ENCODE assay signal across 12 cellular contexts in the genomic region with DNA sequence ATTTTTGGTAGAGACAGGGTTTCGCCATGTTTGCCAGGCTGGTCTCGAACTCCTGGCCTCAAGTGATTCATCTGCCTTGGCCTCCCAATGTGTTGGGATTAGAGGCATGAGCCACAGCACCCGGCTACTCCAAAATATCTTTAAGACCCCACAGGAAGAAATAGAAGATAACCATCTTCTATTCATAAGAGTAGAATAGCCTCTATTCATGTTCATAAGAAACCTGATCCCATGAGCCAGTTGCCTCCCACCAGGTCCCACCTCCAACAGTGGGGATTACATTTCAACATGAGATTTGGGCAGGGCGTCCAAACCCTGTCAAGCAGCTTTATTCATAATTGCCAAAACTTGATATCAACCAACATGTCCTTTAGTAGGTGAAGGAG. TPM values are rescaled to one million over a fixed set of nuclear protein-coding genes. Genes with fewer than 3 reads are reported as not detected.
DNase-seq lines count a peak whose midpoint lies in the region; ATAC-seq, FAIRE-seq and TF ChIP-seq lines count a peak whose summit lies in the region.
"Had no signal": no experiment of that assay in that cellular context is flagged by ENCODE, and none has a peak within 500 bp of the region (broad histone marks: within the 10 kb centered on the region; RNA-seq: fewer than 3 reads in every experiment).

No MANE protein-coding gene starts in this region.

- ATAC-seq in HepG2 (no peak), right lobe of liver (no peak), Right ventricle myocardium inferior (no peak)

- in situ Hi-C loops in HepG2 (cut with HindIII; ENCODE audit: extremely low pct_ligation_motif_present, low pct_unique_long_range_greater_than_20kb) (loop anchor here (10.0 kb wide), 1 partner anchor 65 kb away; no protein-coding TSS in a partner anchor), SK-MEL-5 (cut with HindIII; ENCODE audit: low pct_unique_long_range_greater_than_20kb, low sequenced_read_pairs) (no loop called here)

- TF ChIP-seq EP300 in HepG2 (IDR thresholded peaks at IDR 0.05; ENCODE audit: low read depth in 2 of 2, low read length in 2 of 2) (no peak), HepG2 (CRISPR knock-in tag; IDR thresholded peaks at IDR 0.05; ENCODE audit: borderline replicate concordance) (no peak)

- H3K9ac ChIP-seq in HepG2 (ENCODE audit: insufficient read depth, low read depth, low read length), result no peak overlapping the region

- TF ChIP-seq CTCF in HepG2 (CRISPR knock-in tag; IDR thresholded peaks at IDR 0.05), result no peak
- TF ChIP-seq CTCF in right lobe of liver (IDR thresholded peaks at IDR 0.05), result no peak

- FAIRE-seq in HepG2 (lab: Jason Lieb, UNC), result no peak
- FAIRE-seq: D721Med had no signal

- H3K27me3 ChIP-seq in HepG2 (ENCODE audit: control insufficient read depth in 1 of 2, insufficient read depth in 2 of 2, low read length in 2 of 2) (peaks cover 0 to 4% of the 10 kb centered on the region in 2 experiments; a peak in 2 of 5 replicates), right lobe of liver (no peaks in the 10 kb centered on the region)
- H3K27me3 ChIP-seq: BE2C had no signal

- no peaks in the 10 kb centered on the region for H3K36me3 ChIP-seq in HepG2 (replicated peaks in 1 of 2; ENCODE audit: control insufficient read depth in 1 of 2, insufficient read depth in 2 of 2, low read length in 2 of 2)
- no peaks in the 10 kb centered on the region for H3K36me3 ChIP-seq in right lobe of liver
- H3K36me3 ChIP-seq: BE2C had no signal

- H3K9me3 ChIP-seq in HepG2 (ENCODE audit: low read length), result no peaks in the 10 kb centered on the region
- no peaks in the 10 kb centered on the region for H3K9me3 ChIP-seq in right lobe of liver
- H3K9me3 ChIP-seq: BE2C had no signal

- POLR2A ChIA-PET in HepG2 (lab: Yijun Ruan, JAX), result no interaction called here

- TF ChIP-seq POLR2A in HepG2 (IDR thresholded peaks at IDR 0.05; ENCODE audit: insufficient read depth in 1 of 2, low read depth in 2 of 2, low read length in 2 of 2), result no peak
- no peak for TF ChIP-seq POLR2A in right lobe of liver (IDR thresholded peaks at IDR 0.05)

- H3K4me3 ChIP-seq in HepG2 (replicated peaks in 1 of 3; ENCODE audit: insufficient read depth in 1 of 3, low read depth in 2 of 3, low read length in 3 of 3) (no peak overlapping the region), right lobe of liver (no peak overlapping the region)

- TF ChIP-seq RAD21 in HepG2 (CRISPR knock-in tag; IDR thresholded peaks at IDR 0.05), result no peak

- BruUV-seq in HepG2 (replicated peaks; lab: Mats Ljungman, UMichigan), result no TSS peak

- peaks cover 6% of the 10 kb centered on the region for H3K4me1 ChIP-seq in HepG2 (ENCODE audit: insufficient read depth, low read length)
- H3K4me1 ChIP-seq in right lobe of liver, result no peaks in the 10 kb centered on the region
- H3K4me1 ChIP-seq: BE2C had no signal

- H3K27ac ChIP-seq in HepG2 (ENCODE audit: extremely low read length, insufficient read depth, low read length), result no peak overlapping the region
- no peak overlapping the region for H3K27ac ChIP-seq in right lobe of liver
- H3K27ac ChIP-seq: C4-2B, HL-60 had no signal

- no peak for DNase-seq in HepG2 (ENCODE audit: low spot score)
- no peak for DNase-seq in right lobe of liver
- peak; percentile 35 for DNase-seq in HT1080 (ENCODE audit: low read depth)
- peak; percentile 63 for DNase-seq in SK-MEL-5 (ENCODE audit: low read depth, low spot score)
- no peak for DNase-seq in NOMO-1 treated with dmso at 0.1 percent for 144 hours (lab: John Stamatoyannopoulos, UW; ENCODE audit: unreplicated experiment)
- DNase-seq in Right ventricle myocardium inferior (ENCODE audit: missing footprints), result no peak
- no peak for DNase-seq in effector CD4-positive, alpha-beta T cell

- 30% methylated on average over 4 of the region's 4 CpGs for WGBS in HepG2 (ENCODE audit: low lambda C conversion rate)
- 40% methylated on average over 1 of the region's 4 CpGs for WGBS in right lobe of liver (ENCODE audit: insufficient coverage, low coverage, low lambda C conversion rate, missing lambda C conversion rate)

- CTCF ChIA-PET in HepG2 (lab: Yijun Ruan, JAX; ENCODE audit: low intra/inter-chr PET ratio, low total read pairs), result interaction anchor here (0.7 to 1.8 kb wide), 4 partner anchors 24 to 168 kb away, joined by 3 to 11 read pairs (median 6); a partner anchor contains a TSS

- intact Hi-C loops in HepG2 (cut with micrococcal nuclease; ENCODE audit: unreplicated experiment) (loop anchor here (1.0 to 5.0 kb wide), 2 partner anchors 58 to 169 kb away; a partner anchor contains a TSS), right lobe of liver (cut with DNase I) (loop anchor here in 1 of 2 donors (10.0 kb wide), 1 partner anchor 165 kb away; a partner anchor contains a TSS), Right ventricle myocardium inferior (cut with DNase I) (loop anchor here (5.0 to 10.0 kb wide), 2 partner anchors 55 to 168 kb away; a partner anchor contains a TSS)

- H2AFZ ChIP-seq in HepG2 (ENCODE audit: low read length), result no peak overlapping the region

- H3K79me2 ChIP-seq in HepG2 (ENCODE audit: insufficient read depth, low read length), result no peaks in the 10 kb centered on the region

- H4K20me1 ChIP-seq in HepG2 (ENCODE audit: insufficient read depth, low read length), result no peaks in the 10 kb centered on the region

- no peak overlapping the region for H3K4me2 ChIP-seq in HepG2 (ENCODE audit: low read depth, low read length)

RNA-seq across cellular contexts. Expression of a gene that starts 13.9 kb away (rescaled TPM):
- total RNA-seq in HepG2 (2016; rRNA removed; fragmentation: Illumina TruSeq; extraction: Trizol) (1.2 TPM in 2 replicates), right lobe of liver (under 1 TPM; 0.16 to 0.37 (median 0.27) TPM), Right ventricle myocardium inferior (1.3 TPM)
- total RNA-seq in HepG2 (2016; cell fraction: cytosol; rRNA removed; fragmentation: Illumina TruSeq; extraction: Trizol; ENCODE audit: low read depth), result 0.20 and 0.62 TPM in 2 replicates
- 0.77 and 1.2 TPM in 2 replicates for total RNA-seq in HepG2 (2016; cell fraction: insoluble cytoplasmic fraction; rRNA removed; fragmentation: Illumina TruSeq; extraction: Trizol)
- total RNA-seq in HepG2 (2016; cell fraction: membrane; rRNA removed; fragmentation: Illumina TruSeq; extraction: Trizol), result 0.62 and 0.74 TPM in 2 replicates
- 1.6 and 2.1 TPM in 2 replicates for total RNA-seq in HepG2 (2016; cell fraction: nucleus; rRNA removed; fragmentation: Illumina TruSeq; extraction: Trizol)
- 5.1 and 5.4 TPM in 2 replicates for polyA plus RNA-seq in HepG2 (2011; rRNA removed)
- polyA plus RNA-seq in HepG2 (2011; cell fraction: cytosol; rRNA removed), result 3.4 and 5.0 TPM in 2 replicates
- 4.3 and 4.5 TPM in 2 replicates for polyA plus RNA-seq in HepG2 (2011; cell fraction: nucleus; rRNA removed)
- polyA plus RNA-seq in HepG2 (2012), result 2.8 and 4.5 TPM in 2 replicates
- polyA plus RNA-seq in HepG2 (2016; cell fraction: cytosol; fragmentation: Illumina TruSeq; extraction: Trizol; ENCODE audit: low read depth), result 0.16 and 0.23 TPM in 2 replicates
- polyA plus RNA-seq in HepG2 (2016; cell fraction: insoluble cytoplasmic fraction; fragmentation: Illumina TruSeq; extraction: Trizol; ENCODE audit: low read depth), result 1.0 and 1.1 TPM in 2 replicates
- 0.37 and 0.55 TPM in 2 replicates for polyA plus RNA-seq in HepG2 (2016; cell fraction: membrane; fragmentation: Illumina TruSeq; extraction: Trizol; ENCODE audit: low read depth)
- 3.2 TPM in 2 replicates for polyA plus RNA-seq in HepG2 (2016; cell fraction: nucleus; fragmentation: Illumina TruSeq; extraction: Trizol; ENCODE audit: insufficient read depth, low read depth)
- 4.8 and 9.6 TPM in 2 replicates for polyA minus RNA-seq in HepG2 (2011; rRNA and poly(A)+ RNA removed; ENCODE audit: low replicate concordance)
- 6.1 and 6.4 TPM in 2 replicates for polyA minus RNA-seq in HepG2 (2011; cell fraction: cytosol; rRNA and poly(A)+ RNA removed)
- polyA minus RNA-seq in HepG2 (2011; cell fraction: nucleus; rRNA and poly(A)+ RNA removed), result 7.6 and 10.7 TPM in 2 replicates
- total RNA-seq in HT1080 (2014; rRNA removed; shearing (Covaris generic)), result 12.5 TPM in 2 replicates
- polyA plus RNA-seq in HT1080 (2015; cell fraction: cytosol; rRNA removed), result 14.0 and 15.7 TPM in 2 replicates
- polyA plus RNA-seq in HT1080 (2015; cell fraction: nucleus; rRNA removed), result 34.4 and 36.3 TPM in 2 replicates
- 1.0 and 1.5 TPM in 2 replicates for total RNA-seq in SK-MEL-5 (2014; rRNA removed; shearing (Covaris generic))
- 1.4 and 1.5 TPM in 2 replicates for polyA plus RNA-seq in SK-MEL-5 (2015; cell fraction: cytosol; rRNA removed)
- 1.9 and 2.0 TPM in 2 replicates for polyA plus RNA-seq in SK-MEL-5 (2015; cell fraction: nucleus; rRNA removed)
- total RNA-seq: CD4-positive, alpha-beta memory T cell had no signal
- polyA plus RNA-seq: CD4-positive, alpha-beta memory T cell had no signal

RNA-seq across cellular contexts. Expression of a gene that starts 43.6 kb away (rescaled TPM):
- total RNA-seq in HepG2 (2016; rRNA removed; fragmentation: Illumina TruSeq; extraction: Trizol) (53.7 and 72.7 TPM in 2 replicates), right lobe of liver (10 to 100 TPM; 29.6 to 45.9 (median 33.8) TPM), Right ventricle myocardium inferior (37.9 TPM)
- total RNA-seq in HepG2 (2016; cell fraction: cytosol; rRNA removed; fragmentation: Illumina TruSeq; extraction: Trizol; ENCODE audit: low read depth), result 52.2 and 56.7 TPM in 2 replicates
- total RNA-seq in HepG2 (2016; cell fraction: insoluble cytoplasmic fraction; rRNA removed; fragmentation: Illumina TruSeq; extraction: Trizol), result 50.1 and 65.9 TPM in 2 replicates
- 45.7 and 53.5 TPM in 2 replicates for total RNA-seq in HepG2 (2016; cell fraction: membrane; rRNA removed; fragmentation: Illumina TruSeq; extraction: Trizol)
- total RNA-seq in HepG2 (2016; cell fraction: nucleus; rRNA removed; fragmentation: Illumina TruSeq; extraction: Trizol), result 131 and 149 TPM in 2 replicates
- 39.1 and 48.7 TPM in 2 replicates for polyA plus RNA-seq in HepG2 (2011; rRNA removed)
- 16.8 and 24.6 TPM in 2 replicates for polyA plus RNA-seq in HepG2 (2011; cell fraction: cytosol; rRNA removed)
- 87.4 and 101 TPM in 2 replicates for polyA plus RNA-seq in HepG2 (2011; cell fraction: nucleus; rRNA removed)
- 39.6 and 43.6 TPM in 2 replicates for polyA plus RNA-seq in HepG2 (2012)
- 2.1 and 2.8 TPM in 2 replicates for polyA plus RNA-seq in HepG2 (2016; cell fraction: cytosol; fragmentation: Illumina TruSeq; extraction: Trizol; ENCODE audit: low read depth)
- 29.8 and 31.4 TPM in 2 replicates for polyA plus RNA-seq in HepG2 (2016; cell fraction: insoluble cytoplasmic fraction; fragmentation: Illumina TruSeq; extraction: Trizol; ENCODE audit: low read depth)
- polyA plus RNA-seq in HepG2 (2016; cell fraction: membrane; fragmentation: Illumina TruSeq; extraction: Trizol; ENCODE audit: low read depth), result 4.7 and 5.7 TPM in 2 replicates
- 100 and 114 TPM in 2 replicates for polyA plus RNA-seq in HepG2 (2016; cell fraction: nucleus; fragmentation: Illumina TruSeq; extraction: Trizol; ENCODE audit: insufficient read depth, low read depth)
- 109 and 150 TPM in 2 replicates for polyA minus RNA-seq in HepG2 (2011; rRNA and poly(A)+ RNA removed; ENCODE audit: low replicate concordance)
- polyA minus RNA-seq in HepG2 (2011; cell fraction: cytosol; rRNA and poly(A)+ RNA removed), result 67.3 and 79.2 TPM in 2 replicates
- 508 and 586 TPM in 2 replicates for polyA minus RNA-seq in HepG2 (2011; cell fraction: nucleus; rRNA and poly(A)+ RNA removed)
- total RNA-seq in HT1080 (2014; rRNA removed; shearing (Covaris generic)), result 17.4 and 17.7 TPM in 2 replicates
- 10.3 and 15.8 TPM in 2 replicates for polyA plus RNA-seq in HT1080 (2015; cell fraction: cytosol; rRNA removed)
- polyA plus RNA-seq in HT1080 (2015; cell fraction: nucleus; rRNA removed), result 48.2 and 50.5 TPM in 2 replicates
- 21.8 and 22.3 TPM in 2 replicates for total RNA-seq in SK-MEL-5 (2014; rRNA removed; shearing (Covaris generic))
- polyA plus RNA-seq in SK-MEL-5 (2015; cell fraction: cytosol; rRNA removed), result 15.2 and 23.1 TPM in 2 replicates
- 39.5 and 47.3 TPM in 2 replicates for polyA plus RNA-seq in SK-MEL-5 (2015; cell fraction: nucleus; rRNA removed)

Comparison
In these comparisons a context has a peak if more than half of its experiments do, and no peak if none do; other contexts are left out.
1. DNase-seq: peak in HT1080 (single experiment) and SK-MEL-5 (single experiment); none in HepG2 (single experiment), right lobe of liver (0 of 3), NOMO-1 treated with dmso at 0.1 percent for 144 hours (single experiment), Right ventricle myocardium inferior (single experiment) and effector CD4-positive, alpha-beta T cell (single experiment).